ENCODE assay signal across 20 cellular contexts in the genomic region with DNA sequence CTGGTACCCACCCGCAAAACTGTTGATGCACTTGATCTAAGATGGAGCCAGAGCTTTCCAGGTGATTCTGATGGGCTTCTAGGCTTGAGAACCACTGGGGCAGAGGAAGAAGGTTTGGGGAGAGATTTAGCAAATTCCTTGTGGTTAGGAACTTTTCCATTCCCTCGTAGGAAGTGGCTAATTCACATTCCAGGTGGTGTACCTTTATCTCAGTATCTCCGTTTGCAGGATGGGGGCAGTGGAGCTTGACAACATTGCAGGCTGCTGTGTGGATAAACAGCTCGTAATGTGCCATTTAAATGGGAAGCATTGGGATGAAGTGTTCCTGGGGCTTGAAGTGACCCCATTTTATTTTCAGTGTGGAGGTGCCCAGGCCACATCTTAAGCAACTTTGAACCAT.
DNase-seq lines count a peak whose midpoint lies in the region; ATAC-seq and FAIRE-seq lines count a peak whose summit lies in the region.
"Had no signal": no experiment of that assay in that cellular context is flagged by ENCODE, and none has a peak within 500 bp of the region (broad histone marks: within the 10 kb centered on the region; RNA-seq: fewer than 3 reads in every experiment).

No MANE protein-coding gene starts in this region.

- H3K79me1 ChIP-seq in mesenchymal stem cell (replicated peaks; ENCODE audit: low read length, poor library complexity, severe bottlenecking): no peaks in the 10 kb centered on the region

- no peak overlapping the region for H3K18ac ChIP-seq in mesenchymal stem cell (ENCODE audit: low read depth in 1 of 2, low read length in 2 of 2)

- no peaks in the 10 kb centered on the region for H3K36me3 ChIP-seq in mesenchymal stem cell (ENCODE audit: control insufficient read depth in 1 of 2, insufficient read depth in 2 of 2, low read depth in 1 of 2, low read length in 2 of 2)
- H3K36me3 ChIP-seq in SJCRH30: no peaks in the 10 kb centered on the region
- H3K36me3 ChIP-seq: BE2C, HAP-1 had no signal

- no peak overlapping the region for H2BK12ac ChIP-seq in mesenchymal stem cell (ENCODE audit: low read length in 2 of 2)

- H3K27me3 ChIP-seq in mesenchymal stem cell (ENCODE audit: control insufficient read depth in 1 of 2, insufficient read depth in 1 of 2, low read length in 2 of 2) (peaks cover 0 to 13% of the 10 kb centered on the region in 2 experiments), SJCRH30 (no peaks in the 10 kb centered on the region)
- H3K27me3 ChIP-seq: BE2C had no signal

- no peak overlapping the region for H2AFZ ChIP-seq in mesenchymal stem cell (ENCODE audit: low read depth, low read length)
- H2AFZ ChIP-seq: GM23248 had no signal

- no peak overlapping the region for H3K14ac ChIP-seq in mesenchymal stem cell (ENCODE audit: low read length in 2 of 2)

- no peak overlapping the region for H3K9ac ChIP-seq in mesenchymal stem cell (ENCODE audit: low read length)
- H3K9ac ChIP-seq: GM23248 had no signal

- 86% methylated on average over 4 of the region's 4 CpGs for WGBS in mesenchymal stem cell

- H3K9me3 ChIP-seq in mesenchymal stem cell (ENCODE audit: control insufficient read depth, low read length): peaks cover 4% of the 10 kb centered on the region
- no peaks in the 10 kb centered on the region for H3K9me3 ChIP-seq in SJCRH30 (replicated peaks)
- H3K9me3 ChIP-seq: BE2C, HAP-1 had no signal

- H2BK15ac ChIP-seq in mesenchymal stem cell (ENCODE audit: low read depth, poor library complexity, severe bottlenecking): no peak overlapping the region

- ATAC-seq in HG03460 (IDR thresholded peaks at IDR 0.05; ENCODE audit: unreplicated experiment): no peak
- ATAC-seq in GM18498 (IDR thresholded peaks at IDR 0.05; ENCODE audit: unreplicated experiment): no peak
- ATAC-seq: GM12878 had no signal

- no peak overlapping the region for H3K4ac ChIP-seq in mesenchymal stem cell (ENCODE audit: low read depth in 1 of 2, low read length in 2 of 2)

- H4K8ac ChIP-seq in mesenchymal stem cell (ENCODE audit: low read length): no peak overlapping the region

- H3K27ac ChIP-seq in mesenchymal stem cell (ENCODE audit: low read length, poor library complexity, severe bottlenecking): no peak overlapping the region
- H3K27ac ChIP-seq in SJCRH30: no peak overlapping the region

- H3K4me2 ChIP-seq in mesenchymal stem cell (ENCODE audit: low read length, poor library complexity, severe bottlenecking): no peak overlapping the region

- FAIRE-seq in urothelium cell line (lab: Jason Lieb, UNC): no peak
- FAIRE-seq: GM12878, GM19239 had no signal

- no peak overlapping the region for H4K91ac ChIP-seq in mesenchymal stem cell (ENCODE audit: low read length)

- H2BK120ac ChIP-seq in mesenchymal stem cell (ENCODE audit: low read depth, low read length): no peak overlapping the region

- H3K4me1 ChIP-seq in mesenchymal stem cell (ENCODE audit: control insufficient read depth, insufficient read depth, low read depth, low read length) (no peaks in the 10 kb centered on the region), SJCRH30 (no peaks in the 10 kb centered on the region)
- H3K4me1 ChIP-seq: BE2C, HAP-1 had no signal

- H2BK5ac ChIP-seq in mesenchymal stem cell (ENCODE audit: low read depth, low read length, poor library complexity, severe bottlenecking): peak overlapping the region; percentile 51

- no peak overlapping the region for H2AK5ac ChIP-seq in mesenchymal stem cell (ENCODE audit: low read length, severe bottlenecking)

- peak overlapping the region in 1 of 2 experiments; percentile 35 for H3K23ac ChIP-seq in mesenchymal stem cell (ENCODE audit: low read length in 2 of 2)

- H3K4me3 ChIP-seq in mesenchymal stem cell (ENCODE audit: insufficient read depth in 1 of 2, low read depth in 1 of 2, low read length in 2 of 2) (no peak overlapping the region), SJCRH30 (no peak overlapping the region)
- H3K4me3 ChIP-seq: GM12878, GM23248, HAP-1 had no signal

- peak; percentile 40 for DNase-seq in NCI-H226
- DNase-seq in astrocyte of the hippocampus (ENCODE audit: low read depth, low spot score): peak; percentile 15
- no peak for DNase-seq in mesenchymal stem cell
- DNase-seq in urothelium cell line (ENCODE audit: low spot score): peak; percentile 15
- DNase-seq in SJCRH30: no peak
- DNase-seq: BE2C; C1 segment of cervical spinal cord; CD4-positive, CD25-positive, alpha-beta regulatory T cell; CD8-positive, alpha-beta memory T cell; COR-L47; DMS 273 treated with DMSO at 0.1 percent for 48 hours; DMS53; DND-41; EL; GM23248 had no signal

Comparison
In these comparisons a context has a peak if more than half of its experiments do, and no peak if none do; other contexts are left out.
1. DNase-seq: peak in NCI-H226 (single experiment), astrocyte of the hippocampus (single experiment) and urothelium cell line (single experiment); none in mesenchymal stem cell (single experiment) and SJCRH30 (0 of 2).